Comparison of ENCODE assay signal across 14 cellular contexts in the genomic region with DNA sequence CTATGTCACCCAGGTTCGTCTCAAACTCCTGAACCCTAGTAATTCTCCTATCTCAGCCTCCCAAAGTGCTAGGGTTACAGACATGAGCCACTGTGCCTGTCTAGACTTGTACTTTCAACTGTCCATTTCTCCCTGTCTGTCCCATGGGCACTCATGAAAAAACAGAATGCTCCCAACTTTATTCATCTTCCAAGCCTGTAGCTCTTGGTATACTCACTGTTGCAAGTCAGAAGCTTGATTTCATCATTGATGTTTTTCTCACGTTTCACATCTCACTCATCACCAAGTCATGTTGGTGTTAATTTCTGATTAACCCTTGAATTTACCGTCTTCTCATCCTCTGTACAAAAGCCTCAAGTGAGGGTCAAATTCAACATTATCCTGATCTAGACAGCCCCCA. TPM values are rescaled to one million over a fixed set of nuclear protein-coding genes. Genes with fewer than 3 reads are reported as not detected.
DNase-seq lines count a peak whose midpoint lies in the region; ATAC-seq and TF ChIP-seq lines count a peak whose summit lies in the region.
"Had no signal": no experiment of that assay in that cellular context is flagged by ENCODE, and none has a peak within 500 bp of the region (broad histone marks: within the 10 kb centered on the region; RNA-seq: fewer than 3 reads in every experiment).

No MANE protein-coding gene starts in this region.

- POLR2A ChIA-PET in activated CD8-positive, alpha-beta T cell treated with anti-CD3 and anti-CD28 coated beads for 36 hours (lab: Charles Lee), result interaction anchor here (1.1 to 9.0 kb wide), 4 partner anchors 8 to 23 kb away, joined by 4 to 56 read pairs (median 20); a partner anchor contains a TSS
- POLR2A ChIA-PET in activated CD8-positive, alpha-beta T cell treated with anti-CD3 and anti-CD28 coated beads, Interleukin-2, amount 10 ng/mL, durations not matched to agents 7 days and 5 days (lab: Charles Lee), result interaction anchor here (0.8 to 2.1 kb wide), 3 partner anchors 9 to 24 kb away, joined by 3 to 7 read pairs (median 6); a partner anchor contains a TSS
- POLR2A ChIA-PET in HEK293T (lab: Yijun Ruan, JAX), result interaction anchor here (1.0 to 7.9 kb wide), 2 partner anchors 23 to 73 kb away, joined by 4 to 48 read pairs; a partner anchor contains a TSS

- H3K27me3 ChIP-seq in foreskin keratinocyte, result no peaks in the 10 kb centered on the region
- H3K27me3 ChIP-seq: dorsolateral prefrontal cortex, left lung had no signal

- no peaks in the 10 kb centered on the region for H3K4me1 ChIP-seq in foreskin keratinocyte
- H3K4me1 ChIP-seq: prostate gland had no signal

- peaks cover 85% of the 10 kb centered on the region for H3K36me3 ChIP-seq in SK-N-MC (ENCODE audit: insufficient read depth, low read length)
- H3K36me3 ChIP-seq: prostate gland had no signal

- intact Hi-C loops in activated CD8-positive, alpha-beta T cell treated with anti-CD3 and anti-CD28 coated beads for 36 hours (cut with micrococcal nuclease), result no loop called here

- H3K4me3 ChIP-seq in SK-N-MC, result no peak overlapping the region
- H3K4me3 ChIP-seq: dorsolateral prefrontal cortex, left lung, prostate gland had no signal

- H3K27ac ChIP-seq in SK-N-MC (peak overlapping the region; percentile 57; the same call in 1 of the 2 replicates), foreskin keratinocyte (no peak overlapping the region)
- H3K27ac ChIP-seq: dorsolateral prefrontal cortex, left lung, prostate gland had no signal

- peaks cover 37% of the 10 kb centered on the region for H3K4me1 Mint-ChIP-seq in activated CD8-positive, alpha-beta T cell treated with anti-CD3 and anti-CD28 coated beads for 36 hours (ENCODE audit: low read depth)
- H3K4me1 Mint-ChIP-seq in activated CD8-positive, alpha-beta T cell treated with anti-CD3 and anti-CD28 coated beads, Interleukin-2, amount 10 ng/mL, durations not matched to agents 7 days and 5 days (ENCODE audit: low read depth), result peaks cover 8% of the 10 kb centered on the region

- H3K4me3 Mint-ChIP-seq in activated CD8-positive, alpha-beta T cell treated with anti-CD3 and anti-CD28 coated beads for 36 hours, result no peak overlapping the region
- no peak overlapping the region for H3K4me3 Mint-ChIP-seq in activated CD8-positive, alpha-beta T cell treated with anti-CD3 and anti-CD28 coated beads, Interleukin-2, amount 10 ng/mL, durations not matched to agents 7 days and 5 days

- H3K36me3 Mint-ChIP-seq in activated CD8-positive, alpha-beta T cell treated with anti-CD3 and anti-CD28 coated beads for 36 hours (ENCODE audit: low read depth), result peaks cover 69% of the 10 kb centered on the region
- H3K36me3 Mint-ChIP-seq in activated CD8-positive, alpha-beta T cell treated with anti-CD3 and anti-CD28 coated beads, Interleukin-2, amount 10 ng/mL, durations not matched to agents 7 days and 5 days (ENCODE audit: low read depth), result peaks cover 72% of the 10 kb centered on the region

- H3K9ac ChIP-seq in SK-N-MC (ENCODE audit: insufficient read length), result no peak overlapping the region

- DNase-seq in activated CD8-positive, alpha-beta T cell treated with anti-CD3 and anti-CD28 coated beads for 36 hours, result no peak
- no peak for DNase-seq in activated CD8-positive, alpha-beta T cell treated with anti-CD3 and anti-CD28 coated beads, Interleukin-2, amount 10 ng/mL, durations not matched to agents 7 days and 5 days
- DNase-seq in SK-N-MC (ENCODE audit: low read depth, low spot score), result no peak
- DNase-seq in foreskin keratinocyte, result peak; percentile 28 to 60
- no peak for DNase-seq in HEK293T (ENCODE audit: extremely low spot score)
- DNase-seq in GM10266 (ENCODE audit: extremely low spot score), result no peak
- DNase-seq: dorsolateral prefrontal cortex, GF-D8, left lung, NCI-H1092, NCI-H345, SIG-M5 had no signal

- CTCF ChIA-PET in activated CD8-positive, alpha-beta T cell treated with anti-CD3 and anti-CD28 coated beads for 36 hours (lab: Charles Lee), result interaction anchor here (0.7 to 0.8 kb wide), 2 partner anchors 16 to 34 kb away, joined by 3 read pairs; no protein-coding TSS in a partner anchor
- CTCF ChIA-PET in activated CD8-positive, alpha-beta T cell treated with anti-CD3 and anti-CD28 coated beads, Interleukin-2, amount 10 ng/mL, durations not matched to agents 7 days and 5 days (lab: Charles Lee), result interaction anchor here (1.4 kb wide), 1 partner anchor 35 kb away, joined by 3 read pairs; no protein-coding TSS in a partner anchor
- CTCF ChIA-PET in HEK293T (lab: Yijun Ruan, JAX), result no interaction called here

- no peaks in the 10 kb centered on the region for H3K9me3 Mint-ChIP-seq in activated CD8-positive, alpha-beta T cell treated with anti-CD3 and anti-CD28 coated beads for 36 hours
- H3K9me3 Mint-ChIP-seq in activated CD8-positive, alpha-beta T cell treated with anti-CD3 and anti-CD28 coated beads, Interleukin-2, amount 10 ng/mL, durations not matched to agents 7 days and 5 days (ENCODE audit: insufficient read depth), result no peaks in the 10 kb centered on the region

- H3K9me3 ChIP-seq in SK-N-MC (ENCODE audit: low read depth, low read length), result no peaks in the 10 kb centered on the region
- H3K9me3 ChIP-seq: left lung, prostate gland had no signal

- no peaks in the 10 kb centered on the region for H3K27me3 Mint-ChIP-seq in activated CD8-positive, alpha-beta T cell treated with anti-CD3 and anti-CD28 coated beads for 36 hours
- H3K27me3 Mint-ChIP-seq in activated CD8-positive, alpha-beta T cell treated with anti-CD3 and anti-CD28 coated beads, Interleukin-2, amount 10 ng/mL, durations not matched to agents 7 days and 5 days (ENCODE audit: low read depth), result no peaks in the 10 kb centered on the region

- H3K27ac Mint-ChIP-seq in activated CD8-positive, alpha-beta T cell treated with anti-CD3 and anti-CD28 coated beads for 36 hours, result peak overlapping the region; percentile 85
- no peak overlapping the region for H3K27ac Mint-ChIP-seq in activated CD8-positive, alpha-beta T cell treated with anti-CD3 and anti-CD28 coated beads, Interleukin-2, amount 10 ng/mL, durations not matched to agents 7 days and 5 days

- no peak for TF ChIP-seq CTCF in activated CD8-positive, alpha-beta T cell treated with anti-CD3 and anti-CD28 coated beads for 36 hours (IDR thresholded peaks at IDR 0.05)
- no peak for TF ChIP-seq CTCF in foreskin keratinocyte (conservative IDR thresholded peaks at IDR 0.05)
- TF ChIP-seq CTCF in GM10266 (IDR thresholded peaks at IDR 0.05; ENCODE audit: control insufficient read depth, insufficient read depth, low read depth, missing control alignments), result no peak

- ATAC-seq in activated CD8-positive, alpha-beta T cell treated with anti-CD3 and anti-CD28 coated beads for 36 hours, result no peak
- no peak for ATAC-seq in activated CD8-positive, alpha-beta T cell treated with anti-CD3 and anti-CD28 coated beads, Interleukin-2, amount 10 ng/mL, durations not matched to agents 7 days and 5 days
- peak; percentile 14 for ATAC-seq in foreskin keratinocyte
- ATAC-seq: left lung had no signal

TF ChIP-seq in HEK293T, 16 proteins besides CTCF, POLR2A, EP300 and RAD21:
- TF ChIP-seq ZNF384 (IDR thresholded peaks at IDR 0.05), result no peak
- TF ChIP-seq FOXM1 (IDR thresholded peaks at IDR 0.05; ENCODE audit: borderline replicate concordance), result no peak
- no peak for TF ChIP-seq FOXK2 (IDR thresholded peaks at IDR 0.05)
- no peak for TF ChIP-seq CTBP1 (IDR thresholded peaks at IDR 0.05; ENCODE audit: borderline replicate concordance)
- no peak for TF ChIP-seq SP1 (IDR thresholded peaks at IDR 0.05)
- no peak for TF ChIP-seq FOXA1 (IDR thresholded peaks at IDR 0.05)
- TF ChIP-seq, protein P1, sequence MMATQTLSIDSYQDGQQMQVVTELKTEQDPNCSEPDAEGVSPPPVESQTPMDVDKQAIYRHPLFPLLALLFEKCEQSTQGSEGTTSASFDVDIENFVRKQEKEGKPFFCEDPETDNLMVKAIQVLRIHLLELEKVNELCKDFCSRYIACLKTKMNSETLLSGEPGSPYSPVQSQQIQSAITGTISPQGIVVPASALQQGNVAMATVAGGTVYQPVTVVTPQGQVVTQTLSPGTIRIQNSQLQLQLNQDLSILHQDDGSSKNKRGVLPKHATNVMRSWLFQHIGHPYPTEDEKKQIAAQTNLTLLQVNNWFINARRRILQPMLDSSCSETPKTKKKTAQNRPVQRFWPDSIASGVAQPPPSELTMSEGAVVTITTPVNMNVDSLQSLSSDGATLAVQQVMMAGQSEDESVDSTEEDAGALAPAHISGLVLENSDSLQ (IDR thresholded peaks at IDR 0.05), result no peak
- TF ChIP-seq BHLHE40 (IDR thresholded peaks at IDR 0.05; ENCODE audit: borderline replicate concordance), result no peak
- TF ChIP-seq LEF1 (IDR thresholded peaks at IDR 0.05; ENCODE audit: borderline replicate concordance), result no peak
- no peak for TF ChIP-seq ARNT (IDR thresholded peaks at IDR 0.05)
- no peak for TF ChIP-seq HDGF (IDR thresholded peaks at IDR 0.05; ENCODE audit: borderline replicate concordance)
- no peak for TF ChIP-seq NFRKB (IDR thresholded peaks at IDR 0.05)
- no peak for TF ChIP-seq SUZ12 (IDR thresholded peaks at IDR 0.05)
TF ChIP-seq in HEK293T: peak in this region for 0.

RNA-seq across cellular contexts. Expression of a gene that starts 7.3 kb away (rescaled TPM):
- 100 to 1,000 TPM; 165 to 176 TPM for total RNA-seq in activated CD8-positive, alpha-beta T cell treated with anti-CD3 and anti-CD28 coated beads for 36 hours
- 100 to 1,000 TPM; 131 to 132 TPM for total RNA-seq in activated CD8-positive, alpha-beta T cell treated with anti-CD3 and anti-CD28 coated beads, Interleukin-2, amount 10 ng/mL, durations not matched to agents 7 days and 5 days
- 120 and 122 TPM in 2 replicates for total RNA-seq in foreskin keratinocyte
- 61.9 and 68.4 TPM in 2 replicates for polyA plus RNA-seq in foreskin keratinocyte

RNA-seq across cellular contexts. Expression of a gene that starts 24.0 kb away (rescaled TPM):
- total RNA-seq in activated CD8-positive, alpha-beta T cell treated with anti-CD3 and anti-CD28 coated beads for 36 hours, result 100 to 1,000 TPM; 436 to 437 TPM
- total RNA-seq in activated CD8-positive, alpha-beta T cell treated with anti-CD3 and anti-CD28 coated beads, Interleukin-2, amount 10 ng/mL, durations not matched to agents 7 days and 5 days, result 100 to 1,000 TPM; 180 to 188 TPM
- total RNA-seq in foreskin keratinocyte, result 141 and 157 TPM in 2 replicates
- 99.2 and 131 TPM in 2 replicates for polyA plus RNA-seq in foreskin keratinocyte

RNA-seq across cellular contexts. Expression of a gene that starts 24.7 kb away (rescaled TPM):
- 10 to 100 TPM; 44.1 to 46.9 TPM for total RNA-seq in activated CD8-positive, alpha-beta T cell treated with anti-CD3 and anti-CD28 coated beads for 36 hours
- total RNA-seq in activated CD8-positive, alpha-beta T cell treated with anti-CD3 and anti-CD28 coated beads, Interleukin-2, amount 10 ng/mL, durations not matched to agents 7 days and 5 days, result 10 to 100 TPM; 29.0 to 32.5 TPM
- 22.9 and 27.6 TPM in 2 replicates for total RNA-seq in foreskin keratinocyte
- polyA plus RNA-seq in foreskin keratinocyte, result 7.0 and 9.7 TPM in 2 replicates

RNA-seq across cellular contexts. Expression of a gene that starts 45.5 kb away (rescaled TPM):
- under 1 TPM; 0.16 to 0.25 TPM for total RNA-seq in activated CD8-positive, alpha-beta T cell treated with anti-CD3 and anti-CD28 coated beads for 36 hours
- under 1 TPM; 0.16 to 0.18 TPM for total RNA-seq in activated CD8-positive, alpha-beta T cell treated with anti-CD3 and anti-CD28 coated beads, Interleukin-2, amount 10 ng/mL, durations not matched to agents 7 days and 5 days
- total RNA-seq in foreskin keratinocyte, result 0.60 and 0.75 TPM in 2 replicates
- polyA plus RNA-seq in foreskin keratinocyte, result 0.94 and 1.5 TPM in 2 replicates
- total RNA-seq: myocyte had no signal

Comparison
In these comparisons a context has a peak if more than half of its experiments do, and no peak if none do; other contexts are left out.
1. DNase-seq: peak in foreskin keratinocyte (2 of 2); none in activated CD8-positive, alpha-beta T cell treated with anti-CD3 and anti-CD28 coated beads for 36 hours (single experiment), activated CD8-positive, alpha-beta T cell treated with anti-CD3 and anti-CD28 coated beads, Interleukin-2, amount 10 ng/mL, durations not matched to agents 7 days and 5 days (single experiment), SK-N-MC (single experiment), HEK293T (single experiment) and GM10266 (single experiment).